11 cellular contexts compared by ENCODE assay signal in the genomic region with DNA sequence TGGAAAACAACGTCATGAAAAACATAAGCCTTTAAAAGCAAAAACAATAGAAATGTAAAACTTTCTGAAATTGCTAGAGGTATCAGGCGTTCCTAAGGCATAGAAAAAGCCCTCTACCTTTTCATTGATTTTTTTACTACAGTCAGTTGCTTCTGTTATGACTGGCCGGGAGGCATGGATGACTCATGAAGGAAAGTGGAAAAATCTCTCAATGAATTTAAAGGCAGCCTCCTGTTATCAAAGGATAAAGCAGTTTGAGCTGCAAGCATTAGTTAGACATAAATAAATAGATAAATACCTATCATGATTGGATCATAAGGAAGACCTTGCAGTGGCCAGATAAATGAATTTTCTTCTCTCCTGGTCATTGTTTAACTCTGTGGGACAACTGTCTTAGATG.
DNase-seq lines count a peak whose midpoint lies in the region; ATAC-seq and TF ChIP-seq lines count a peak whose summit lies in the region.
"Had no signal": no experiment of that assay in that cellular context is flagged by ENCODE, and none has a peak within 500 bp of the region (broad histone marks: within the 10 kb centered on the region; RNA-seq: fewer than 3 reads in every experiment).

No MANE protein-coding gene starts in this region.

- no peaks in the 10 kb centered on the region for H3K9me3 ChIP-seq in fibroblast of lung (ENCODE audit: control insufficient read depth, insufficient read depth, low read depth, low read length)
- H3K9me3 ChIP-seq: right atrium auricular region had no signal

- DNase-seq in A172 (ENCODE audit: low spot score) = peak; percentile 11
- peak; percentile 34 for DNase-seq in Daoy (ENCODE audit: low read depth)
- peak; percentile 46 for DNase-seq in RWPE1 (ENCODE audit: low spot score)
- DNase-seq in fibroblast of lung (ENCODE audit: low read depth in 2 of 2) = peak; percentile 24 to 57
- DNase-seq in NCI-H1105 treated with DMSO at 0.1 percent for 48 hours (lab: John Stamatoyannopoulos, UW) = no peak
- no peak for DNase-seq in midbrain (lab: John Stamatoyannopoulos, UW)
- DNase-seq: activated CD4-positive, CD25-positive, alpha-beta regulatory T cell; NCI-H2029; stimulated activated CD4-positive, alpha-beta T cell treated with anti-CD3 and anti-CD28 coated beads, Interleukin-1b, Interleukin-23, amount 100 ng/mL, for 48 hours had no signal

- no peak overlapping the region for H3K9ac ChIP-seq in fibroblast of lung (ENCODE audit: insufficient read depth, low read length)

- H3K4me1 ChIP-seq in fibroblast of lung (ENCODE audit: control insufficient read depth, extremely low read depth, insufficient read depth, low read length) = no peaks in the 10 kb centered on the region

- no peak for ATAC-seq in GM18511 (IDR thresholded peaks at IDR 0.05; ENCODE audit: unreplicated experiment)

- H3K79me2 ChIP-seq in fibroblast of lung (ENCODE audit: control insufficient read depth, insufficient read depth, low read length) = no peaks in the 10 kb centered on the region

- POLR2A ChIA-PET in RWPE1 (lab: Yijun Ruan, JAX; ENCODE audit: low non-redundant PET) = no interaction called here

- H2AFZ ChIP-seq in fibroblast of lung (ENCODE audit: low read length) = no peak overlapping the region

- H3K4me3 ChIP-seq in fibroblast of lung (replicated peaks in 1 of 4; ENCODE audit: control extremely low read depth in 1 of 4, insufficient read depth in 1 of 4, low read depth in 3 of 4, low read length in 4 of 4) = no peak overlapping the region
- H3K4me3 ChIP-seq: right atrium auricular region had no signal

- TF ChIP-seq CTCF in RWPE1 (conservative IDR thresholded peaks at IDR 0.05; ENCODE audit: low read depth) (no peak), fibroblast of lung (conservative IDR thresholded peaks at IDR 0.05 in 1 of 2, IDR thresholded peaks at IDR 0.05 in 1 of 2; ENCODE audit: low read depth in 1 of 2, low read length in 2 of 2) (no peak)

- H3K27me3 ChIP-seq in fibroblast of lung (ENCODE audit: control insufficient read depth, insufficient read depth, low read length) = no peaks in the 10 kb centered on the region
- H3K27me3 ChIP-seq: right atrium auricular region had no signal

- H3K4me2 ChIP-seq in fibroblast of lung (ENCODE audit: extremely low read depth, insufficient read depth, low read length) = no peak overlapping the region

- H4K20me1 ChIP-seq in fibroblast of lung (ENCODE audit: control insufficient read depth, extremely low read depth, insufficient read depth, low read length) = no peaks in the 10 kb centered on the region

- H3K36me3 ChIP-seq in fibroblast of lung (ENCODE audit: control insufficient read depth, insufficient read depth, low read length) = no peaks in the 10 kb centered on the region
- H3K36me3 ChIP-seq: right atrium auricular region had no signal

- CTCF ChIA-PET in RWPE1 (lab: Yijun Ruan, JAX) = interaction anchor here (0.6 to 1.1 kb wide), 2 partner anchors 13 to 71 kb away, joined by 3 read pairs; no protein-coding TSS in a partner anchor

- no peak overlapping the region for H3K27ac ChIP-seq in RWPE1
- no peak overlapping the region for H3K27ac ChIP-seq in fibroblast of lung (ENCODE audit: insufficient read depth, low read length)
- H3K27ac ChIP-seq: right atrium auricular region had no signal

Comparison
In these comparisons a context has a peak if more than half of its experiments do, and no peak if none do; other contexts are left out.
1. DNase-seq: peak in A172 (single experiment), Daoy (single experiment), RWPE1 (single experiment) and fibroblast of lung (2 of 2); none in NCI-H1105 treated with DMSO at 0.1 percent for 48 hours (single experiment) and midbrain (single experiment).